Comparison of ENCODE assay signal across 20 cellular contexts in the genomic region with DNA sequence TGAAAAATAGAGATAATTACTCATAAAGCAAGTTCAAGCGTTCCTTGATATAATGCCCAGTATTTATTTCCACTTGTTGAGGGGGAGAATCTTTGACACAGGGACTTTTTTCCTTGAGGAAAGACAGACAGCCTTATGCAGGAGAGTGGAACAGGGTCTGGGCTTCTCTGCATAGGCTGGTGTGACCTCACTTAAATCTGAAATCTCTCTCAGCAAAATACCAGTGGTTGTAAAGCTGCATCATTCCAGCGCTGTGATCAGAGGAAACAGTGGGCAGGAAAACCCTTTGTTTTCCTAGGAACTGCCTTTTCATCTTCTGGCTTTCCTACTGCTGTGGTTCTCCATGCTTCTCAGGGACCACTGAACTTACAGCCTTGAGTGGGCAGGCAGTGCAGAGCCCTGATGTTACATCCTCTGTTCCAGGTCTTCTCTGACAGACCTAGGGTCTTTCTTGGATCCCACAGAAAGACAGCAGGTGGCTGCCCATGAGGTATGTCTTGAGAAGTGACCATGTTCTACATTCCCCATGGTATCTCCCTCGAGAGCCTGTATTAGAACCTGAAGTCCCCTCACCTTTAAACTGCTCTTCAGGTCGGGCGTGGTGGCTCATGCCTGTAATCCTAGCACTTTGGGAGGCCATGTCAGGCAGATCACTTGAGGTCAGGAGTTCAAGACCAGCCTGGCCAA.
"Had no signal": no experiment of that assay in that cellular context is flagged by ENCODE, and none has a peak within 500 bp of the region (broad histone marks: within the 10 kb centered on the region; RNA-seq: fewer than 3 reads in every experiment).

No MANE protein-coding gene starts in this region.

- H3K36me3 ChIP-seq: heart left ventricle, sigmoid colon, suprapubic skin, upper lobe of left lung had no signal

- H3K9me3 ChIP-seq: sigmoid colon, suprapubic skin, upper lobe of left lung had no signal

- H3K4me3 Mint-ChIP-seq: activated CD8-positive, alpha-beta T cell treated with anti-CD3 and anti-CD28 coated beads, Interleukin-2, amount 10 ng/mL, durations not matched to agents 7 days and 5 days; activated naive CD8-positive, alpha-beta T cell treated with anti-CD3 and anti-CD28 coated beads, Interleukin-2, amount 50 U/mL, for 24 hours; brain; dendritic cell treated with granulocyte-macrophage colony-stimulating factor and Interleukin-4, amounts not matched to agents 40 ng/mL and 50 ng/mL, for 4 days; natural killer cell treated with Interleukin-12 subunit alpha and Interleukin-12 subunit beta and Interleukin-15 and Interleukin-18, amount 100 ng/mL, for 72 hours; WTC11 had no signal

- H3K27me3 Mint-ChIP-seq: activated naive CD8-positive, alpha-beta T cell treated with anti-CD3 and anti-CD28 coated beads, Interleukin-2, amount 50 U/mL, for 24 hours; dendritic cell treated with granulocyte-macrophage colony-stimulating factor and Interleukin-4, amounts not matched to agents 40 ng/mL and 50 ng/mL, for 4 days had no signal

- H3K4me1 Mint-ChIP-seq: WTC11 had no signal

- DNase-seq: activated CD4-positive, alpha-beta T cell treated with anti-CD3 and anti-CD28 coated beads for 48 hours; activated CD8-positive, alpha-beta T cell treated with anti-CD3 and anti-CD28 coated beads, Interleukin-2, amount 10 ng/mL, durations not matched to agents 7 days and 5 days; activated naive CD4-positive, alpha-beta T cell treated with Interleukin-2 at 50 U/mL for 16 hours; activated naive CD8-positive, alpha-beta T cell treated with anti-CD3 and anti-CD28 coated beads, Interleukin-2, amount 50 U/mL, for 24 hours; foreskin melanocyte; heart left ventricle; mammary epithelial cell; occipital lobe; sigmoid colon; stimulated activated CD4-positive, alpha-beta T cell treated with anti-CD3 and anti-CD28 coated beads, Interleukin-12 subunit alpha, Interleukin-12 subunit beta, amount 100 ng/mL, for 4 hours; stimulated activated naive CD4-positive, alpha-beta T cell treated with Interleukin-2 at 50 U/mL for 16 hours; upper lobe of left lung had no signal

- H3K27ac ChIP-seq: heart left ventricle, sigmoid colon, suprapubic skin, upper lobe of left lung had no signal

- H3K4me1 ChIP-seq: heart left ventricle, sigmoid colon, suprapubic skin, upper lobe of left lung had no signal

- H3K27ac Mint-ChIP-seq: activated CD8-positive, alpha-beta T cell treated with anti-CD3 and anti-CD28 coated beads, Interleukin-2, amount 10 ng/mL, durations not matched to agents 7 days and 5 days; activated naive CD8-positive, alpha-beta T cell treated with anti-CD3 and anti-CD28 coated beads, Interleukin-2, amount 50 U/mL, for 24 hours; dendritic cell treated with granulocyte-macrophage colony-stimulating factor and Interleukin-4, amounts not matched to agents 40 ng/mL and 50 ng/mL, for 4 days; natural killer cell treated with Interleukin-12 subunit alpha and Interleukin-12 subunit beta and Interleukin-15 and Interleukin-18, amount 100 ng/mL, for 72 hours; WTC11 had no signal

- H3K4me3 ChIP-seq: heart left ventricle, sigmoid colon, suprapubic skin, upper lobe of left lung had no signal

- H3K9me3 Mint-ChIP-seq: dendritic cell treated with granulocyte-macrophage colony-stimulating factor and Interleukin-4, amounts not matched to agents 40 ng/mL and 50 ng/mL, for 4 days; natural killer cell treated with Interleukin-12 subunit alpha and Interleukin-12 subunit beta and Interleukin-15 and Interleukin-18, amount 100 ng/mL, for 72 hours had no signal

- FAIRE-seq: islet of Langerhans had no signal

- H3K36me3 Mint-ChIP-seq: brain; natural killer cell treated with Interleukin-12 subunit alpha and Interleukin-12 subunit beta and Interleukin-15 and Interleukin-18, amount 100 ng/mL, for 72 hours; WTC11 had no signal

- H3K27me3 ChIP-seq: heart left ventricle, sigmoid colon, suprapubic skin, upper lobe of left lung had no signal

- ATAC-seq: activated CD8-positive, alpha-beta T cell treated with anti-CD3 and anti-CD28 coated beads, Interleukin-2, amount 10 ng/mL, durations not matched to agents 7 days and 5 days; activated naive CD8-positive, alpha-beta T cell treated with anti-CD3 and anti-CD28 coated beads, Interleukin-2, amount 50 U/mL, for 24 hours; esophagus mucosa; heart left ventricle; left lobe of liver; natural killer cell treated with Interleukin-12 subunit alpha and Interleukin-12 subunit beta and Interleukin-15 and Interleukin-18, amount 100 ng/mL, for 72 hours; WTC11 had no signal
